In genomic region chr1:23576338-23577055, GRCh38 we compare ENCODE assay signal across 9 cellular contexts. TPM values are rescaled to one million over a fixed set of nuclear protein-coding genes. Genes with fewer than 3 reads are reported as not detected.
DNase-seq lines count a peak whose midpoint lies in the region; ATAC-seq, FAIRE-seq and TF ChIP-seq lines count a peak whose summit lies in the region.
"Had no signal": no experiment of that assay in that cellular context is flagged by ENCODE, and none has a peak within 500 bp of the region (broad histone marks: within the 10 kb centered on the region; RNA-seq: fewer than 3 reads in every experiment).

No MANE protein-coding gene starts in this region.

- H3K9me3 Mint-ChIP-seq in T-helper 2 cell treated with Interferon-gamma antibody and Interleukin-4, amounts not matched to agents 5 μg/mL and 100 μg/mL, for 36 hours, result no peaks in the 10 kb centered on the region
- no peaks in the 10 kb centered on the region for H3K9me3 Mint-ChIP-seq in activated naive CD4-positive, alpha-beta T cell treated with anti-CD3 and anti-CD28 coated beads, Interleukin-2, amount 50 U/mL, for 72 hours

- H3K36me3 Mint-ChIP-seq in T-helper 2 cell treated with Interferon-gamma antibody and Interleukin-4, amounts not matched to agents 5 μg/mL and 100 μg/mL, for 36 hours (ENCODE audit: low read depth), result no peaks in the 10 kb centered on the region
- H3K36me3 Mint-ChIP-seq in activated naive CD4-positive, alpha-beta T cell treated with anti-CD3 and anti-CD28 coated beads, Interleukin-2, amount 50 U/mL, for 72 hours, result no peaks in the 10 kb centered on the region

- H3K27me3 ChIP-seq in liver (ENCODE audit: control insufficient read depth in 4 of 4, insufficient read depth in 4 of 4, low read length in 3 of 4) (no peaks in the 10 kb centered on the region), thoracic aorta (replicated peaks; ENCODE audit: insufficient read depth) (no peaks in the 10 kb centered on the region)
- H3K27me3 ChIP-seq: ovary had no signal

- WGBS in liver, result 85% methylated on average over 7 of the region's 7 CpGs

- no peak for DNase-seq in T-helper 2 cell treated with Interferon-gamma antibody and Interleukin-4, amounts not matched to agents 5 μg/mL and 100 μg/mL, for 36 hours (ENCODE audit: low spot score)
- DNase-seq in T-helper 2 cell (no peak), thoracic aorta (ENCODE audit: low spot score) (no peak), H54 (ENCODE audit: insufficient read length, low spot score) (no peak)
- DNase-seq in activated naive CD4-positive, alpha-beta T cell treated with anti-CD3 and anti-CD28 coated beads, Interleukin-2, amount 50 U/mL, for 72 hours (ENCODE audit: low spot score in 2 of 2), result no peak

- TF ChIP-seq POLR2A in H54 (IDR thresholded peaks at IDR 0.05; ENCODE audit: low read depth, low read length), result no peak

- peaks cover 23% of the 10 kb centered on the region for H3K4me1 Mint-ChIP-seq in T-helper 2 cell treated with Interferon-gamma antibody and Interleukin-4, amounts not matched to agents 5 μg/mL and 100 μg/mL, for 36 hours (ENCODE audit: low read depth)

- peak overlapping the region; percentile 3 for H3K27ac Mint-ChIP-seq in T-helper 2 cell treated with Interferon-gamma antibody and Interleukin-4, amounts not matched to agents 5 μg/mL and 100 μg/mL, for 36 hours
- H3K27ac Mint-ChIP-seq in activated naive CD4-positive, alpha-beta T cell treated with anti-CD3 and anti-CD28 coated beads, Interleukin-2, amount 50 U/mL, for 72 hours, result peak overlapping the region; percentile 80 to 95

- H3K27ac ChIP-seq in liver (ENCODE audit: low read depth in 1 of 2, low read length in 2 of 2) (peak overlapping the region; percentile 30 to 31), thoracic aorta (peak overlapping the region; percentile 95)

- no peak for TF ChIP-seq RAD21 in liver (IDR thresholded peaks at IDR 0.05)

- H3K36me3 ChIP-seq in liver (ENCODE audit: control insufficient read depth in 4 of 4, insufficient read depth in 3 of 4, low read depth in 1 of 4, low read length in 3 of 4) (no peaks in the 10 kb centered on the region), thoracic aorta (no peaks in the 10 kb centered on the region)
- H3K36me3 ChIP-seq: ovary had no signal

- no peak for ATAC-seq in activated naive CD4-positive, alpha-beta T cell treated with anti-CD3 and anti-CD28 coated beads, Interleukin-2, amount 50 U/mL, for 72 hours
- ATAC-seq in thoracic aorta (ENCODE audit: insufficient number of reproducible peaks, low FRiP score, low read depth), result no peak
- ATAC-seq in HG02870 (IDR thresholded peaks at IDR 0.05; ENCODE audit: unreplicated experiment), result no peak
- no peak for ATAC-seq in HG02938 (IDR thresholded peaks at IDR 0.05; ENCODE audit: unreplicated experiment)

- H3K4me3 Mint-ChIP-seq in T-helper 2 cell treated with Interferon-gamma antibody and Interleukin-4, amounts not matched to agents 5 μg/mL and 100 μg/mL, for 36 hours, result peak overlapping the region; percentile 17

- H3K4me3 ChIP-seq in liver (ENCODE audit: low read depth in 1 of 3, low read length in 3 of 3) (no peak overlapping the region), thoracic aorta (peak overlapping the region; percentile 68)
- H3K4me3 ChIP-seq: ovary had no signal

- H3K27me3 Mint-ChIP-seq in T-helper 2 cell treated with Interferon-gamma antibody and Interleukin-4, amounts not matched to agents 5 μg/mL and 100 μg/mL, for 36 hours (ENCODE audit: low read depth), result peaks cover 1% of the 10 kb centered on the region

- H3K9me3 ChIP-seq in liver (ENCODE audit: control insufficient read depth in 4 of 4, low read length in 3 of 4) (no peaks in the 10 kb centered on the region), thoracic aorta (no peaks in the 10 kb centered on the region)
- H3K9me3 ChIP-seq: ovary had no signal

- H3K4me1 ChIP-seq in liver (ENCODE audit: control insufficient read depth in 4 of 4, insufficient read depth in 4 of 4, low read length in 3 of 4), result no peaks in the 10 kb centered on the region
- peaks cover 27 to 68% of the 10 kb centered on the region in 2 donors for H3K4me1 ChIP-seq in thoracic aorta (ENCODE audit: control insufficient read depth in 1 of 2, low read depth in 2 of 2)

- FAIRE-seq in H54 (lab: Jason Lieb, UNC), result no peak

- no peak overlapping the region for H3K9ac ChIP-seq in liver (ENCODE audit: low read depth in 1 of 2, low read length in 2 of 2)

- TF ChIP-seq CTCF in liver (IDR thresholded peaks at IDR 0.05; ENCODE audit: low read depth, low read length, missing input control) (no peak), thoracic aorta (IDR thresholded peaks at IDR 0.05) (no peak)

TF ChIP-seq in liver, 16 proteins besides CTCF, POLR2A, EP300 and RAD21:
- no peak for TF ChIP-seq ZBTB33 (IDR thresholded peaks at IDR 0.05)
- TF ChIP-seq REST (IDR thresholded peaks at IDR 0.05), result no peak
- TF ChIP-seq EGR1 (IDR thresholded peaks at IDR 0.05; ENCODE audit: low read depth in 2 of 2), result no peak
- TF ChIP-seq TAF1 (conservative IDR thresholded peaks at IDR 0.05), result no peak

RNA-seq across cellular contexts. Expression of gene ID3, which starts 17.2 kb away (rescaled TPM):
- total RNA-seq in activated naive CD4-positive, alpha-beta T cell treated with anti-CD3 and anti-CD28 coated beads, Interleukin-2, amount 50 U/mL, for 72 hours, result 100 to 1,000 TPM in 1 of 2 donors, 10 to 100 TPM in 1; 31.5 to 290 TPM
- 10 to 100 TPM; 21.6 to 38.6 TPM for total RNA-seq in liver
- 10 to 100 TPM; 37.3 to 42.6 TPM for polyA plus RNA-seq in liver
- total RNA-seq in thoracic aorta, result 100 to 1,000 TPM; 309 to 692 TPM

RNA-seq across cellular contexts. Expression of gene E2F2, which starts 45.5 kb away (rescaled TPM):
- total RNA-seq in activated naive CD4-positive, alpha-beta T cell treated with anti-CD3 and anti-CD28 coated beads, Interleukin-2, amount 50 U/mL, for 72 hours, result 10 to 100 TPM; 19.3 to 23.2 TPM
- total RNA-seq in liver, result 10 to 100 TPM in 1 of 2 donors, under 1 TPM in 1; 0.08 to 79.9 TPM
- under 1 TPM; 0.36 to 0.53 TPM for polyA plus RNA-seq in liver
- under 1 TPM; 0.14 to 0.35 TPM for total RNA-seq in thoracic aorta
